9 cellular contexts compared by ENCODE assay signal in the genomic region with DNA sequence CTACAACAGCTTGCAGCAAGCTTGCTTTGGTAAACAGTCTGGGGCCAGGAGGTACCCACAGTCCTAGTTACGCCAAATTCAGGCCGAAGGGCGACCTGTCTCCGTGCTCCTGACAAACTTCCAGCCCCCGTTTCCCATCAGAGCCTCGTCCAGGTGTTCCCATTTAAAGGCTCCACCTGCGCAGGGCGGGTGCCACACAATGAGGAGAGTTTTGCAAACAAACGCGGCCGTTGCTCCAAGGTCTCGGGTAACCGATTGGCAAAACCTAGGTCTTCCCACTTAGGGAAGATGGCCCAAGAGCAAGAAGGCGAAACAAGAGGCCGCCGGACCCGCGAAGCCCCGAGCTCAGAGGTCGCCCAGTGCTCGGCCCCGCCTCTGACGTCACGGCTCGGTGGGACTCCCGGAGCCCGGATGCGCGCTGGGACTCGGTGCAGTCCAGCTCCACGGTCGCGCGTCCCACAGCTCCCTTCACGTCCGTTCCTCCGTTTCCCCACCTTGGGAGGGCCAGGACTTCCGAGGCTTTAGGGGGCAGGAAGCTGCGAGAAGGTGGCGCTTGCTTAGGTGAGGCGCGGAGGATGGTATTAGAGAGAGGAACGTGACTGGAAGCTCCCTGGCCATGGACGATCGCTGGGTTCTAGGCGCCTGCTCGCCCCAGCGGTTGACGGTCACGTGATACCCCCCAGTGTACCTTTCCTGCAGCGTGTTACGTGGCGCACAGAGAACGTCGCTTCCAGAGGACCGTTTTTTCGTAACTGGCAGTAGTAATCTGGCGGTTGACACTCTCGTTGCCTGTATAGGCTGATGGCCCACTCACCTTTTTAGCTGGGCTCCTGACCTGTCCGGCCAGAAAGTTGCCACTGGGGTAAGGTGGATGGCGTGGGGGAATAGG. TPM values are rescaled to one million over a fixed set of nuclear protein-coding genes. Genes with fewer than 3 reads are reported as not detected.
DNase-seq lines count a peak whose midpoint lies in the region; ATAC-seq and TF ChIP-seq lines count a peak whose summit lies in the region.
"Had no signal": no experiment of that assay in that cellular context is flagged by ENCODE, and none has a peak within 500 bp of the region (broad histone marks: within the 10 kb centered on the region; RNA-seq: fewer than 3 reads in every experiment).

No MANE protein-coding gene starts in this region.

- 11 to 15% methylated on average over 13 to 58 of the region's 61 CpGs for WGBS in body of pancreas, 2 donors

- TF ChIP-seq CTCF in body of pancreas (IDR thresholded peaks at IDR 0.05) = peak in 1 of 7 experiments; percentile 3

- no peaks in the 10 kb centered on the region for H3K36me3 Mint-ChIP-seq in T-helper 2 cell treated with Interferon-gamma antibody and Interleukin-4, amounts not matched to agents 5 μg/mL and 100 μg/mL, for 36 hours (ENCODE audit: low read depth)

- peaks cover 19% of the 10 kb centered on the region for H3K4me1 ChIP-seq in body of pancreas

- no peaks in the 10 kb centered on the region for H3K27me3 ChIP-seq in body of pancreas

- peak overlapping the region; percentile 88 for H3K4me3 Mint-ChIP-seq in T-helper 2 cell treated with Interferon-gamma antibody and Interleukin-4, amounts not matched to agents 5 μg/mL and 100 μg/mL, for 36 hours
- H3K4me3 Mint-ChIP-seq: nephron had no signal

- H3K9me3 Mint-ChIP-seq in T-helper 2 cell treated with Interferon-gamma antibody and Interleukin-4, amounts not matched to agents 5 μg/mL and 100 μg/mL, for 36 hours = no peaks in the 10 kb centered on the region
- H3K9me3 Mint-ChIP-seq: nephron had no signal

- intact Hi-C loops in body of pancreas (cut with DNase I) = no loop called here

- peak overlapping the region; percentile 91 for H3K27ac Mint-ChIP-seq in T-helper 2 cell treated with Interferon-gamma antibody and Interleukin-4, amounts not matched to agents 5 μg/mL and 100 μg/mL, for 36 hours
- H3K27ac Mint-ChIP-seq: nephron had no signal

- H3K36me3 ChIP-seq in body of pancreas (replicated peaks in 1 of 2; ENCODE audit: insufficient read depth in 1 of 2, low read depth in 2 of 2) = no peaks in the 10 kb centered on the region

- peaks cover 6% of the 10 kb centered on the region for H3K4me1 Mint-ChIP-seq in T-helper 2 cell treated with Interferon-gamma antibody and Interleukin-4, amounts not matched to agents 5 μg/mL and 100 μg/mL, for 36 hours (ENCODE audit: low read depth)
- H3K4me1 Mint-ChIP-seq: nephron had no signal

- peaks cover 2% of the 10 kb centered on the region for H3K27me3 Mint-ChIP-seq in T-helper 2 cell treated with Interferon-gamma antibody and Interleukin-4, amounts not matched to agents 5 μg/mL and 100 μg/mL, for 36 hours (ENCODE audit: low read depth)

- H3K27ac ChIP-seq in body of pancreas = peak overlapping the region; percentile 57 to 93 (median 90)

- ATAC-seq in HG03354 (IDR thresholded peaks at IDR 0.05; ENCODE audit: poor library complexity, severe bottlenecking, unreplicated experiment) (peak; percentile 92), body of pancreas (peak; percentile 92)

- H3K4me3 ChIP-seq in body of pancreas = peak overlapping the region; percentile 8 to 27

- H3K9me3 ChIP-seq in body of pancreas = no peaks in the 10 kb centered on the region

- peak; percentile 73 to 95 (median 90) for TF ChIP-seq POLR2A in body of pancreas (IDR thresholded peaks at IDR 0.05)

- DNase-seq in DMS 273 (lab: John Stamatoyannopoulos, UW; ENCODE audit: unreplicated experiment) (peak; percentile 46), DMS 273 treated with DMSO at 0.1 percent for 48 hours (lab: John Stamatoyannopoulos, UW) (no peak), body of pancreas (peak; percentile 87 to 88 (median 88)), left kidney (ENCODE audit: low read depth, low spot score) (peak; percentile 87), DMS114 treated with DMSO at 0.1 percent for 48 hours (lab: John Stamatoyannopoulos, UW; ENCODE audit: unreplicated experiment) (no peak)
- peak; percentile 68 for DNase-seq in T-helper 2 cell treated with Interferon-gamma antibody and Interleukin-4, amounts not matched to agents 5 μg/mL and 100 μg/mL, for 36 hours (ENCODE audit: low spot score)
- DNase-seq in stimulated activated CD4-positive, alpha-beta T cell treated with anti-CD3 and anti-CD28 coated beads, TNF-alpha, amount 100 ng/mL, for 1 hour (ENCODE audit: low read depth in 3 of 3, low spot score in 1 of 3) = peak; percentile 24 to 52 (median 25)

RNA-seq across cellular contexts. Expression of a gene that starts 41.8 kb away (rescaled TPM):
- 10 to 100 TPM; 40.5 to 48.5 TPM for total RNA-seq in body of pancreas

Comparison
In these comparisons a context has a peak if more than half of its experiments do, and no peak if none do; other contexts are left out.
1. DNase-seq: peak in DMS 273 (single experiment), T-helper 2 cell treated with Interferon-gamma antibody and Interleukin-4, amounts not matched to agents 5 μg/mL and 100 μg/mL, for 36 hours (single experiment), body of pancreas (4 of 4), left kidney (single experiment) and stimulated activated CD4-positive, alpha-beta T cell treated with anti-CD3 and anti-CD28 coated beads, TNF-alpha, amount 100 ng/mL, for 1 hour (3 of 3); none in DMS 273 treated with DMSO at 0.1 percent for 48 hours (single experiment) and DMS114 treated with DMSO at 0.1 percent for 48 hours (single experiment).